1 cellular context compared by ENCODE assay signal in genomic region chr19:51002101-51002532, GRCh38.
TF ChIP-seq lines count a peak whose summit lies in the region.

No MANE protein-coding gene starts in this region.

TF ChIP-seq in GM23338, 12 proteins besides CTCF, POLR2A, EP300 and RAD21:
- TF ChIP-seq REST (IDR thresholded peaks at IDR 0.05; ENCODE audit: unreplicated experiment) (no peak), ZNF114 (CRISPR knock-in tag; IDR thresholded peaks at IDR 0.05) (no peak), POLR2AphosphoS5 (IDR thresholded peaks at IDR 0.05; ENCODE audit: low read depth) (no peak), NANOG (IDR thresholded peaks at IDR 0.05; ENCODE audit: borderline replicate concordance) (no peak), STAT1 (IDR thresholded peaks at IDR 0.05; ENCODE audit: unreplicated experiment) (no peak), ZNF331 (CRISPR knock-in tag; IDR thresholded peaks at IDR 0.05; ENCODE audit: low read depth) (no peak), ETS1 (IDR thresholded peaks at IDR 0.05) (no peak), JUNB (IDR thresholded peaks at IDR 0.05; ENCODE audit: unreplicated experiment) (no peak), EZH2phosphoT487 (IDR thresholded peaks at IDR 0.05; ENCODE audit: unreplicated experiment) (no peak), CREB1 (CRISPR knock-in tag; IDR thresholded peaks at IDR 0.05; ENCODE audit: low read depth) (no peak), ZNF462 (CRISPR knock-in tag; IDR thresholded peaks at IDR 0.05) (no peak), EZH2 (IDR thresholded peaks at IDR 0.05; ENCODE audit: low read depth, unreplicated experiment) (no peak)
TF ChIP-seq in GM23338: peak in this region for 0.
